ENCODE assay signal across 15 cellular contexts in the genomic region with DNA sequence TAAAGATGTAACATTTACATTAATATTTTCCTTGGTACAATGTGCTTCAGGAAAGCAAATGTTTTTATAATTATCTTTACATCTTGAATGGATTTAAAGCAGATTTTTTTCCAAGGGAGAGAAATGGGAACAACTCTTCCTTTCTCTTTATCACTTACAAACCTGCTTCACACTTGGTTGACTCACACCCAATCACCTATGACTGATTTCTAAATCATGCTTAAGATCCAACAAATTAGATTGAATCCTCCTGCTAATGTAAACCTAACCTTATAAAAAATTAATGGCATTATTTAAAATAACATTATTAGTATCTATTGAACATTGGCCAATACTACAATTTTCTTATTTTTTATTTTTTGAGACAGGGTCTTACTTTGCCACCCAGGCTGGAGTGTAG.
DNase-seq lines count a peak whose midpoint lies in the region; ATAC-seq, FAIRE-seq and TF ChIP-seq lines count a peak whose summit lies in the region.
"Had no signal": no experiment of that assay in that cellular context is flagged by ENCODE, and none has a peak within 500 bp of the region (broad histone marks: within the 10 kb centered on the region; RNA-seq: fewer than 3 reads in every experiment).

No MANE protein-coding gene starts in this region.

- no peak overlapping the region for H3K4ac ChIP-seq in IMR-90 (ENCODE audit: low read depth, low read length)

- H3K9me2 ChIP-seq in GM23338 (ENCODE audit: insufficient read depth): no peaks in the 10 kb centered on the region

- TF ChIP-seq POLR2A in IMR-90 (IDR thresholded peaks at IDR 0.05; ENCODE audit: low read depth, low read length): no peak

- no peak overlapping the region for H3K4me2 ChIP-seq in IMR-90 (ENCODE audit: low read depth, low read length)
- no peak overlapping the region for H3K4me2 ChIP-seq in GM23338
- H3K4me2 ChIP-seq: BLaER1 had no signal

- no peak overlapping the region for H2BK15ac ChIP-seq in IMR-90 (ENCODE audit: low read depth, low read length)

- no peaks in the 10 kb centered on the region for H3K27me3 ChIP-seq in CD4-positive, alpha-beta T cell (ENCODE audit: control insufficient read depth, insufficient read depth, low read length)
- H3K27me3 ChIP-seq in IMR-90 (ENCODE audit: control insufficient read depth, insufficient read depth, low read length): no peaks in the 10 kb centered on the region
- peaks cover 39% of the 10 kb centered on the region for H3K27me3 ChIP-seq in GM23338 (ENCODE audit: insufficient read depth)
- H3K27me3 ChIP-seq: BLaER1 had no signal

- TF ChIP-seq CTCF in CD4-positive, alpha-beta T cell (IDR thresholded peaks at IDR 0.05): no peak
- TF ChIP-seq CTCF in IMR-90 (conservative IDR thresholded peaks at IDR 0.05; ENCODE audit: low read depth, low read length): no peak
- no peak for TF ChIP-seq CTCF in epithelial cell of esophagus (IDR thresholded peaks at IDR 0.05; ENCODE audit: insufficient read depth, low read depth, low read length, missing control alignments)
- TF ChIP-seq CTCF in GM23338 (conservative IDR thresholded peaks at IDR 0.05; ENCODE audit: low read depth in 2 of 2): no peak

- no peak overlapping the region for H4K91ac ChIP-seq in IMR-90 (ENCODE audit: insufficient read depth, low read depth, low read length)

- H3K79me1 ChIP-seq in IMR-90 (ENCODE audit: low read depth in 1 of 2, low read length in 2 of 2): no peaks in the 10 kb centered on the region

- H4K20me1 ChIP-seq in IMR-90 (ENCODE audit: insufficient read depth, low read length): no peaks in the 10 kb centered on the region
- no peaks in the 10 kb centered on the region for H4K20me1 ChIP-seq in GM23338 (replicated peaks; ENCODE audit: insufficient read depth)
- H4K20me1 ChIP-seq: BLaER1 had no signal

- peaks cover 42% of the 10 kb centered on the region for H3K36me3 Mint-ChIP-seq in CD4-positive, alpha-beta T cell (ENCODE audit: low read depth)
- no peaks in the 10 kb centered on the region for H3K36me3 Mint-ChIP-seq in GM23338 (ENCODE audit: low read depth)

- no peak overlapping the region for H4K5ac ChIP-seq in IMR-90 (ENCODE audit: low read depth, low read length)

- BruUV-seq in IMR-90 (replicated peaks; lab: Mats Ljungman, UMichigan): no TSS peak

- no peak for ATAC-seq in CD4-positive, alpha-beta T cell (ENCODE audit: poor library complexity)
- ATAC-seq in IMR-90 (ENCODE audit: low read depth) (no peak), GM23338 (no peak), GM21515 (IDR thresholded peaks at IDR 0.05; ENCODE audit: unreplicated experiment) (no peak), HG02571 (IDR thresholded peaks at IDR 0.05; ENCODE audit: unreplicated experiment) (no peak)

- POLR2A ChIA-PET in CD4-positive, alpha-beta T cell (lab: Charles Lee): interaction anchor here (1.0 to 1.2 kb wide), 2 partner anchors 15 to 22 kb away, joined by 3 to 5 read pairs; no protein-coding TSS in a partner anchor
- POLR2A ChIA-PET in IMR-90 (lab: Charles Lee; ENCODE audit: unreplicated experiment): no interaction called here

- H2BK20ac ChIP-seq in IMR-90 (ENCODE audit: low read depth, low read length): no peak overlapping the region

- no peak for DNase-seq in CD4-positive, alpha-beta T cell
- DNase-seq in IMR-90: no peak
- DNase-seq in epithelial cell of esophagus (ENCODE audit: low read depth): peak; percentile 59
- no peak for DNase-seq in stimulated activated CD4-positive, alpha-beta T cell treated with anti-CD3 and anti-CD28 coated beads, Interleukin-2, amount 100 ng/mL, for 48 hours
- no peak for DNase-seq in GM23338 (ENCODE audit: low spot score)
- DNase-seq: AML-193, DMS53, HCEC 1CT, KBM-7 had no signal

- no peak overlapping the region for H3K56ac ChIP-seq in IMR-90 (ENCODE audit: extremely low read depth, insufficient read depth, low read length)

- H3K14ac ChIP-seq in IMR-90 (replicated peaks; ENCODE audit: low read depth, low read length): no peak overlapping the region

- H3K4me3 ChIP-seq in IMR-90 (ENCODE audit: insufficient read depth, low read depth, low read length): no peak overlapping the region
- H3K4me3 ChIP-seq in epithelial cell of esophagus (ENCODE audit: low read length): no peak overlapping the region
- H3K4me3 ChIP-seq in GM23338: no peak overlapping the region
- H3K4me3 ChIP-seq: BLaER1 had no signal

- H3K18ac ChIP-seq in IMR-90 (ENCODE audit: low read depth, low read length): no peak overlapping the region

- no peak overlapping the region for H3K27ac ChIP-seq in CD4-positive, alpha-beta T cell (ENCODE audit: low read depth, low read length)
- no peak overlapping the region for H3K27ac ChIP-seq in IMR-90 (ENCODE audit: insufficient read depth, low read length)
- H3K27ac ChIP-seq in GM23338 (ENCODE audit: low read depth): no peak overlapping the region
- H3K27ac ChIP-seq: BLaER1 had no signal

- H3K4me1 ChIP-seq in IMR-90 (ENCODE audit: control insufficient read depth, insufficient read depth, low read length) (no peaks in the 10 kb centered on the region), GM23338 (ENCODE audit: insufficient read depth) (peaks cover 7% of the 10 kb centered on the region; the same call in 1 of the 2 replicates)
- H3K4me1 ChIP-seq: BLaER1 had no signal

- H3K27ac Mint-ChIP-seq in CD4-positive, alpha-beta T cell: peak overlapping the region; percentile 44
- no peak overlapping the region for H3K27ac Mint-ChIP-seq in GM23338

- no peak overlapping the region for H3K9ac ChIP-seq in IMR-90 (ENCODE audit: low read depth, low read length)
- H3K9ac ChIP-seq: BLaER1 had no signal

- peak; percentile 23 for FAIRE-seq in A204.1 (lab: Jason Lieb, UNC)
- FAIRE-seq: GM12891, H1 had no signal

- no peaks in the 10 kb centered on the region for H3K79me2 ChIP-seq in GM23338 (replicated peaks; ENCODE audit: insufficient read depth)

- H2AK5ac ChIP-seq in IMR-90 (ENCODE audit: low read depth, low read length): 0 out of 2 replicates have a peak overlapping the region, but pooled peaks have one; percentile 33

- no peaks in the 10 kb centered on the region for H3K9me1 ChIP-seq in IMR-90 (ENCODE audit: insufficient read depth, low read length)

- H3K4me1 Mint-ChIP-seq in CD4-positive, alpha-beta T cell (ENCODE audit: low read depth): peaks cover 50% of the 10 kb centered on the region
- peaks cover 3% of the 10 kb centered on the region; the same call in 2 of the 3 replicates for H3K4me1 Mint-ChIP-seq in GM23338

- H2AK9ac ChIP-seq in IMR-90 (replicated peaks; ENCODE audit: low read depth, low read length, poor library complexity): no peak overlapping the region

- H3K27me3 Mint-ChIP-seq in CD4-positive, alpha-beta T cell: no peaks in the 10 kb centered on the region
- peaks cover 25% of the 10 kb centered on the region for H3K27me3 Mint-ChIP-seq in GM23338 (ENCODE audit: insufficient read depth, low read depth, poor library complexity)

- no peaks in the 10 kb centered on the region for H3K36me3 ChIP-seq in IMR-90 (ENCODE audit: control insufficient read depth, insufficient read depth, low read length)
- H3K36me3 ChIP-seq in GM23338 (ENCODE audit: insufficient read depth): no peaks in the 10 kb centered on the region
- H3K36me3 ChIP-seq: BLaER1 had no signal

- CTCF ChIA-PET in CD4-positive, alpha-beta T cell (lab: Charles Lee): no interaction called here
- CTCF ChIA-PET in IMR-90 (lab: Yijun Ruan, JAX): no interaction called here

- H2BK120ac ChIP-seq in IMR-90 (ENCODE audit: low read depth, low read length): no peak overlapping the region

- no peak overlapping the region for H4K8ac ChIP-seq in IMR-90 (ENCODE audit: low read depth in 2 of 2, low read length in 2 of 2)

- H3K9me3 Mint-ChIP-seq in CD4-positive, alpha-beta T cell: peaks cover 4% of the 10 kb centered on the region
- H3K9me3 Mint-ChIP-seq in GM23338: no peaks in the 10 kb centered on the region

- no peak overlapping the region for H3K23ac ChIP-seq in IMR-90 (ENCODE audit: low read depth, low read length)

- H3K9me3 ChIP-seq in CD4-positive, alpha-beta T cell (ENCODE audit: control insufficient read depth, low read length): no peaks in the 10 kb centered on the region
- no peaks in the 10 kb centered on the region for H3K9me3 ChIP-seq in IMR-90 (ENCODE audit: control insufficient read depth, insufficient read depth, low read length)
- H3K9me3 ChIP-seq: BLaER1 had no signal

- H3F3A ChIP-seq in GM23338 (replicated peaks; ENCODE audit: low read depth): no peaks in the 10 kb centered on the region

- dilution Hi-C loops in IMR-90 (cut with HindIII; ENCODE audit: low sequenced_read_pairs, unreplicated experiment): no loop called here

- intact Hi-C loops in CD4-positive, alpha-beta T cell (cut with DNase I, micrococcal nuclease): loop anchor here (2.0 to 5.0 kb wide), 4 partner anchors 42 to 366 kb away; no protein-coding TSS in a partner anchor
- intact Hi-C loops in IMR-90 (cut with micrococcal nuclease): no loop called here

- no peak overlapping the region for H2BK5ac ChIP-seq in IMR-90 (ENCODE audit: low read depth, low read length, poor library complexity, severe bottlenecking)

- TF ChIP-seq RAD21 in IMR-90 (IDR thresholded peaks at IDR 0.05; ENCODE audit: low read length): no peak

- in situ Hi-C loops in IMR-90 (cut with MboI; ENCODE audit: low sequenced_read_pairs): loop anchor here (10.0 to 25.0 kb wide), 3 partner anchors 364 to 1557 kb away; no protein-coding TSS in a partner anchor

- H2AFZ ChIP-seq in IMR-90 (replicated peaks; ENCODE audit: low read length, poor library complexity) (no peak overlapping the region), GM23338 (no peak overlapping the region)

- no peak overlapping the region for H3K4me3 Mint-ChIP-seq in CD4-positive, alpha-beta T cell
- no peak overlapping the region for H3K4me3 Mint-ChIP-seq in GM23338

TF ChIP-seq in IMR-90, 13 proteins besides CTCF, POLR2A, EP300 and RAD21 (continues in another document):
- TF ChIP-seq MAZ (IDR thresholded peaks at IDR 0.05; ENCODE audit: borderline replicate concordance, low read depth, low read length) (no peak), RFX5 (IDR thresholded peaks at IDR 0.05; ENCODE audit: low read depth, low read length) (no peak), FOS (IDR thresholded peaks at IDR 0.05; ENCODE audit: low read depth, low read length) (no peak), SMC3 (IDR thresholded peaks at IDR 0.05; ENCODE audit: low read depth, low read length) (no peak)

TF ChIP-seq in GM23338, 12 proteins besides CTCF, POLR2A, EP300 and RAD21 (continues in another document):
- TF ChIP-seq ZNF114 (CRISPR knock-in tag; IDR thresholded peaks at IDR 0.05): no peak
- no peak for TF ChIP-seq CREB1 (CRISPR knock-in tag; IDR thresholded peaks at IDR 0.05; ENCODE audit: low read depth)
- TF ChIP-seq EZH2 (IDR thresholded peaks at IDR 0.05; ENCODE audit: low read depth, unreplicated experiment): no peak
